ENCODE assay signal across 40 cellular contexts in the genomic region with DNA sequence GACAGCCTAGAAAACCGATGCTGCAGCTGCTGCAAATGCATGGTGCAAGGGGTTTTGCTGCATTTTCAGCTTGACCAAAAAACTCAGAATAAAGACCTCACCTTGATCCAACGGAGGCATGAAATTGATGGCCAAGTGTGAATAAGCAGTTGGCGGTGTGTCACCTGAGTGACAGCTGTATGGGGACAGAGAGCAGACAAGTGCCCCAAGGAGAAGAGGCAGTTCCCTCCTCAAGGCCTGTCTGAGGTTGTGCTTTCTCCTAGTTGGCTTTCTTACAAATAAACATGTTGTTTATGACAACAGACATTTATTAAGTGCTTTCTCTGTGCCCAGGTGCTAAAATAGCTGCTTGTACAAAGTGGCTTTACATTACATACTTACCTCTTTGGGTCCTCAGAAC. TPM values are rescaled to one million over a fixed set of nuclear protein-coding genes. Genes with fewer than 3 reads are reported as not detected.
"Had no signal": no experiment of that assay in that cellular context is flagged by ENCODE, and none has a peak within 500 bp of the region (broad histone marks: within the 10 kb centered on the region; RNA-seq: fewer than 3 reads in every experiment).

No MANE protein-coding gene starts in this region.

- H3K9me3 ChIP-seq: ascending aorta had no signal

- H3K27ac Mint-ChIP-seq: activated CD4-positive, alpha-beta memory T cell treated with anti-CD3 and anti-CD28 coated beads, Interleukin-2, amount 10 ng/mL, durations not matched to agents 7 days and 5 days; activated CD4-positive, alpha-beta T cell treated with anti-CD3 and anti-CD28 coated beads for 36 hours; activated CD4-positive, alpha-beta T cell treated with anti-CD3 and anti-CD28 coated beads, Interleukin-2, amount 10 ng/mL, durations not matched to agents 7 days and 5 days; activated CD8-positive, alpha-beta memory T cell treated with anti-CD3 and anti-CD28 coated beads, Interleukin-2, amount 10 ng/mL, durations not matched to agents 7 days and 5 days; activated CD8-positive, alpha-beta T cell treated with anti-CD3 and anti-CD28 coated beads, Interleukin-2, amount 10 ng/mL, durations not matched to agents 7 days and 5 days; activated naive CD4-positive, alpha-beta T cell treated with anti-CD3 and anti-CD28 coated beads, Interleukin-2, amount 10 ng/mL, durations not matched to agents 7 days and 5 days; activated naive CD4-positive, alpha-beta T cell treated with anti-CD3 and anti-CD28 coated beads, Interleukin-2, amount 50 U/mL, for 24 hours; activated naive CD8-positive, alpha-beta T cell; activated naive CD8-positive, alpha-beta T cell treated with anti-CD3 and anti-CD28 coated beads, Interleukin-2, amount 10 ng/mL, durations not matched to agents 7 days and 5 days; activated naive CD8-positive, alpha-beta T cell treated with anti-CD3 and anti-CD28 coated beads, Interleukin-2, amount 50 U/mL, for 24 hours; activated T-cell treated with anti-CD3 and anti-CD28 coated beads, Interleukin-2, amount 50 U/mL, for 24 hours; activated T-helper 2 cell treated with anti-CD3 and anti-CD28 coated beads, Interferon-gamma antibody, Interleukin-2, Interleukin-4, amounts not matched to agents 10 μg/mL and 5 μg/mL and 100 μg/mL, durations not matched to agents 14 hours and 24 hours and 36 hours; brain; T-helper 1 cell treated with Interleukin-12 subunit alpha and Interleukin-12 subunit beta and Interleukin-4 antibody, amounts not matched to agents 30 μg/mL and 1 μg/mL, for 36 hours; T-helper 2 cell treated with Interferon-gamma antibody and Interleukin-4, amounts not matched to agents 5 μg/mL and 100 μg/mL, for 36 hours; WTC11 had no signal

- H3K36me3 Mint-ChIP-seq: activated CD8-positive, alpha-beta memory T cell treated with anti-CD3 and anti-CD28 coated beads, Interleukin-2, amount 10 ng/mL, durations not matched to agents 7 days and 5 days; activated naive CD4-positive, alpha-beta T cell treated with anti-CD3 and anti-CD28 coated beads, Interleukin-2, amount 10 ng/mL, durations not matched to agents 7 days and 5 days; activated naive CD8-positive, alpha-beta T cell treated with anti-CD3 and anti-CD28 coated beads, Interleukin-2, amount 10 ng/mL, durations not matched to agents 7 days and 5 days; brain; WTC11 had no signal

- H3K4me1 Mint-ChIP-seq: activated CD8-positive, alpha-beta memory T cell treated with anti-CD3 and anti-CD28 coated beads, Interleukin-2, amount 10 ng/mL, durations not matched to agents 7 days and 5 days; activated naive CD4-positive, alpha-beta T cell treated with anti-CD3 and anti-CD28 coated beads, Interleukin-2, amount 10 ng/mL, durations not matched to agents 7 days and 5 days; activated naive CD4-positive, alpha-beta T cell treated with anti-CD3 and anti-CD28 coated beads, Interleukin-2, amount 50 U/mL, for 24 hours; activated naive CD8-positive, alpha-beta T cell treated with anti-CD3 and anti-CD28 coated beads, Interleukin-2, amount 10 ng/mL, durations not matched to agents 7 days and 5 days; activated naive CD8-positive, alpha-beta T cell treated with anti-CD3 and anti-CD28 coated beads, Interleukin-2, amount 50 U/mL, for 24 hours; brain; central memory CD8-positive, alpha-beta T cell; WTC11 had no signal

- H3K27me3 Mint-ChIP-seq: activated CD4-positive, alpha-beta T cell treated with anti-CD3 and anti-CD28 coated beads for 36 hours; central memory CD8-positive, alpha-beta T cell had no signal

- H3K27ac ChIP-seq: ascending aorta, cardiac muscle cell, WERI-Rb-1 had no signal

- DNase-seq: activated CD4-positive, alpha-beta memory T cell treated with anti-CD3 and anti-CD28 coated beads, Interleukin-2, amount 10 ng/mL, durations not matched to agents 7 days and 5 days; activated CD4-positive, alpha-beta T cell treated with anti-CD3 and anti-CD28 coated beads for 1 hour; activated CD4-positive, alpha-beta T cell treated with anti-CD3 and anti-CD28 coated beads for 36 hours; activated CD4-positive, alpha-beta T cell treated with anti-CD3 and anti-CD28 coated beads for 48 hours; activated CD4-positive, alpha-beta T cell treated with anti-CD3 and anti-CD28 coated beads, Interleukin-2, amount 10 ng/mL, durations not matched to agents 7 days and 5 days; activated CD4-positive, alpha-beta T cell treated with anti-CD3 and anti-CD28 coated beads, Interleukin-2, amount 50 U/mL, for 48 hours; activated CD4-positive, CD25-positive, alpha-beta regulatory T cell; activated CD8-positive, alpha-beta memory T cell treated with anti-CD3 and anti-CD28 coated beads for 24 hours; activated CD8-positive, alpha-beta memory T cell treated with anti-CD3 and anti-CD28 coated beads, Interleukin-2, amount 10 ng/mL, durations not matched to agents 7 days and 5 days; activated CD8-positive, alpha-beta memory T cell treated with anti-CD3 and anti-CD28 coated beads, Interleukin-2, amount 50 U/mL, for 48 hours; activated CD8-positive, alpha-beta T cell treated with anti-CD3 and anti-CD28 coated beads, Interleukin-2, amount 10 ng/mL, durations not matched to agents 7 days and 5 days; activated effector memory CD4-positive, alpha-beta T cell treated with Interleukin-2 at 50 U/mL for 16 hours; activated gamma-delta T cell; activated naive CD4-positive, alpha-beta T cell treated with anti-CD3 and anti-CD28 coated beads, Interleukin-2, amount 10 ng/mL, durations not matched to agents 7 days and 5 days; activated naive CD4-positive, alpha-beta T cell treated with Interleukin-2 at 50 U/mL for 16 hours; activated naive CD8-positive, alpha-beta T cell treated with anti-CD3 and anti-CD28 coated beads, Interleukin-2, amount 10 ng/mL, durations not matched to agents 7 days and 5 days; activated naive CD8-positive, alpha-beta T cell treated with anti-CD3 and anti-CD28 coated beads, Interleukin-2, amount 50 U/mL, for 24 hours; activated T-cell treated with anti-CD3 and anti-CD28 coated beads, Interleukin-2, amount 50 U/mL, for 24 hours; activated T-cell treated with anti-CD3 and anti-CD28 coated beads, Interleukin-2, amount 50 U/mL, for 48 hours; amygdala; anterior cingulate cortex; caudate nucleus; cerebellar nuclear complex; T-helper 1 cell; T-helper 2 cell; T-helper 9 cell; WERI-Rb-1 had no signal

- H3K27me3 ChIP-seq: ascending aorta, cardiac muscle cell had no signal

- H3K36me3 ChIP-seq: ascending aorta, cardiac muscle cell, WERI-Rb-1 had no signal

- ATAC-seq: activated CD4-positive, alpha-beta T cell treated with anti-CD3 and anti-CD28 coated beads for 36 hours; activated CD4-positive, CD25-positive, alpha-beta regulatory T cell treated with anti-CD3 and anti-CD28 coated beads, Interleukin-2, amount 50 U/mL, for 24 hours; activated CD8-positive, alpha-beta memory T cell treated with anti-CD3 and anti-CD28 coated beads, Interleukin-2, amount 10 ng/mL, durations not matched to agents 7 days and 5 days; activated CD8-positive, alpha-beta T cell treated with anti-CD3 and anti-CD28 coated beads, Interleukin-2, amount 10 ng/mL, durations not matched to agents 7 days and 5 days; activated naive CD8-positive, alpha-beta T cell treated with anti-CD3 and anti-CD28 coated beads, Interleukin-2, amount 50 U/mL, for 24 hours; WTC11 had no signal

- H3K4me3 Mint-ChIP-seq: activated CD4-positive, alpha-beta memory T cell treated with anti-CD3 and anti-CD28 coated beads, Interleukin-2, amount 10 ng/mL, durations not matched to agents 7 days and 5 days; activated CD4-positive, alpha-beta T cell treated with anti-CD3 and anti-CD28 coated beads for 36 hours; activated CD4-positive, alpha-beta T cell treated with anti-CD3 and anti-CD28 coated beads, Interleukin-2, amount 10 ng/mL, durations not matched to agents 7 days and 5 days; activated CD8-positive, alpha-beta memory T cell treated with anti-CD3 and anti-CD28 coated beads, Interleukin-2, amount 10 ng/mL, durations not matched to agents 7 days and 5 days; activated CD8-positive, alpha-beta T cell treated with anti-CD3 and anti-CD28 coated beads, Interleukin-2, amount 10 ng/mL, durations not matched to agents 7 days and 5 days; activated naive CD4-positive, alpha-beta T cell treated with anti-CD3 and anti-CD28 coated beads, Interleukin-2, amount 10 ng/mL, durations not matched to agents 7 days and 5 days; activated naive CD4-positive, alpha-beta T cell treated with anti-CD3 and anti-CD28 coated beads, Interleukin-2, amount 50 U/mL, for 24 hours; activated naive CD8-positive, alpha-beta T cell; activated naive CD8-positive, alpha-beta T cell treated with anti-CD3 and anti-CD28 coated beads, Interleukin-2, amount 10 ng/mL, durations not matched to agents 7 days and 5 days; activated naive CD8-positive, alpha-beta T cell treated with anti-CD3 and anti-CD28 coated beads, Interleukin-2, amount 50 U/mL, for 24 hours; activated T-cell treated with anti-CD3 and anti-CD28 coated beads, Interleukin-2, amount 50 U/mL, for 24 hours; brain; central memory CD8-positive, alpha-beta T cell; T-helper 1 cell treated with Interleukin-12 subunit alpha and Interleukin-12 subunit beta and Interleukin-4 antibody, amounts not matched to agents 30 μg/mL and 1 μg/mL, for 36 hours; T-helper 2 cell treated with Interferon-gamma antibody and Interleukin-4, amounts not matched to agents 5 μg/mL and 100 μg/mL, for 36 hours; WTC11 had no signal

- H3K4me1 ChIP-seq: ascending aorta had no signal

- H3K4me3 ChIP-seq: ascending aorta, cardiac muscle cell had no signal

RNA-seq across cellular contexts. Expression of gene PGPEP1L, which starts 10.3 kb away (rescaled TPM):
- total RNA-seq: activated CD4-positive, alpha-beta memory T cell treated with anti-CD3 and anti-CD28 coated beads, Interleukin-2, amount 10 ng/mL, durations not matched to agents 7 days and 5 days; activated CD4-positive, alpha-beta T cell treated with anti-CD3 and anti-CD28 coated beads for 36 hours; activated CD4-positive, alpha-beta T cell treated with anti-CD3 and anti-CD28 coated beads, Interleukin-2, amount 10 ng/mL, durations not matched to agents 7 days and 5 days; activated CD8-positive, alpha-beta memory T cell treated with anti-CD3 and anti-CD28 coated beads, Interleukin-2, amount 10 ng/mL, durations not matched to agents 7 days and 5 days; activated CD8-positive, alpha-beta T cell treated with anti-CD3 and anti-CD28 coated beads, Interleukin-2, amount 10 ng/mL, durations not matched to agents 7 days and 5 days; activated naive CD8-positive, alpha-beta T cell treated with anti-CD3 and anti-CD28 coated beads, Interleukin-2, amount 10 ng/mL, durations not matched to agents 7 days and 5 days; activated T-helper 2 cell treated with anti-CD3 and anti-CD28 coated beads, Interferon-gamma antibody, Interleukin-2, Interleukin-4, amounts not matched to agents 10 μg/mL and 5 μg/mL and 100 μg/mL, durations not matched to agents 14 hours and 24 hours and 36 hours; ascending aorta; bronchial epithelial cell; cardiac muscle cell; chondrocyte; WTC11 had no signal
- polyA plus RNA-seq: cardiac muscle cell had no signal
